ENCODE assay signal across 8 cellular contexts in genomic region chr10:87658858-87659555, GRCh38. TPM values are rescaled to one million over a fixed set of nuclear protein-coding genes. Genes with fewer than 3 reads are reported as not detected.
DNase-seq lines count a peak whose midpoint lies in the region; ATAC-seq and TF ChIP-seq lines count a peak whose summit lies in the region.

No MANE protein-coding gene starts in this region.

- H3K27ac ChIP-seq in adrenal gland (peak overlapping the region in 4 of 5 donors; percentile 82 to 94 (median 90)), left lung (peak overlapping the region; percentile 89), tibial artery (peak overlapping the region; percentile 81 to 88)

- H3K27me3 ChIP-seq in adrenal gland, result no peaks in the 10 kb centered on the region
- peaks cover 0 to 6% of the 10 kb centered on the region in 2 donors for H3K27me3 ChIP-seq in left lung
- H3K27me3 ChIP-seq in tibial artery, result no peaks in the 10 kb centered on the region

- no peak overlapping the region for H3K27ac Mint-ChIP-seq in activated T-cell treated with anti-CD3 and anti-CD28 coated beads, Interleukin-2, amount 50 U/mL, for 72 hours

- H3K9me3 Mint-ChIP-seq in activated T-cell treated with anti-CD3 and anti-CD28 coated beads, Interleukin-2, amount 50 U/mL, for 72 hours, result no peaks in the 10 kb centered on the region

- 59 to 76% (median 63%) methylated on average over 11 to 15 of the region's 15 CpGs for WGBS in adrenal gland, 4 donors

- H3K9me3 ChIP-seq in adrenal gland (replicated peaks in 1 of 3) (no peaks in the 10 kb centered on the region), left lung (no peaks in the 10 kb centered on the region), tibial artery (no peaks in the 10 kb centered on the region)

- peaks cover 56% of the 10 kb centered on the region for H3K27me3 Mint-ChIP-seq in activated T-cell treated with anti-CD3 and anti-CD28 coated beads, Interleukin-2, amount 50 U/mL, for 72 hours (ENCODE audit: low read depth)

- H3K36me3 ChIP-seq in adrenal gland (replicated peaks in 1 of 2), result no peaks in the 10 kb centered on the region
- no peaks in the 10 kb centered on the region for H3K36me3 ChIP-seq in left lung
- no peaks in the 10 kb centered on the region for H3K36me3 ChIP-seq in tibial artery

- peak overlapping the region; percentile 83 to 85 for H3K4me3 Mint-ChIP-seq in activated T-cell treated with anti-CD3 and anti-CD28 coated beads, Interleukin-2, amount 50 U/mL, for 72 hours

- ATAC-seq in activated T-cell treated with anti-CD3 and anti-CD28 coated beads, Interleukin-2, amount 50 U/mL, for 72 hours (replicated peaks in 1 of 2), result no peak
- ATAC-seq in left lung (peak; percentile 21), HG02938 (IDR thresholded peaks at IDR 0.05; ENCODE audit: unreplicated experiment) (no peak)

- no peak for DNase-seq in activated T-cell treated with anti-CD3 and anti-CD28 coated beads, Interleukin-2, amount 50 U/mL, for 72 hours
- DNase-seq in activated T-cell treated with anti-CD3 and anti-CD28 coated beads for 4 hours, result no peak
- DNase-seq in adrenal gland, result peak in 5 of 7 donors; percentile 27 to 45 (median 37)
- peak in 1 of 2 donors; percentile 38 for DNase-seq in left lung
- DNase-seq in tibial artery, result no peak
- DNase-seq in effector CD4-positive, alpha-beta T cell, result no peak
- DNase-seq in dedifferentiated amniotic fluid mesenchymal stem cell (ENCODE audit: extremely low spot score), result no peak

- H3K4me3 ChIP-seq in adrenal gland (peak overlapping the region in 2 of 4 donors; percentile 82 to 84), left lung (peak overlapping the region; percentile 63 to 74), tibial artery (peak overlapping the region; percentile 85 to 96)

- peaks cover 17% of the 10 kb centered on the region for H3K4me1 Mint-ChIP-seq in activated T-cell treated with anti-CD3 and anti-CD28 coated beads, Interleukin-2, amount 50 U/mL, for 72 hours (ENCODE audit: low read depth)

- no peak for TF ChIP-seq CTCF in adrenal gland (IDR thresholded peaks at IDR 0.05)
- no peak for TF ChIP-seq CTCF in left lung (IDR thresholded peaks at IDR 0.05)
- TF ChIP-seq CTCF in tibial artery (IDR thresholded peaks at IDR 0.05), result no peak

- intact Hi-C loops in adrenal gland (cut with DNase I) (loop anchor here (5.0 to 10.0 kb wide), 2 partner anchors 78 to 124 kb away; no protein-coding TSS in a partner anchor), left lung (cut with DNase I) (loop anchor here in 1 of 2 donors (5.0 kb wide), 1 partner anchor 78 kb away; no protein-coding TSS in a partner anchor), tibial artery (cut with DNase I; ENCODE audit: low total_unique reads) (no loop called here)

- H3K4me1 ChIP-seq in adrenal gland (replicated peaks in 1 of 2), result peaks cover 13 to 45% of the 10 kb centered on the region in 2 donors
- H3K4me1 ChIP-seq in left lung, result peaks cover 0 to 41% of the 10 kb centered on the region in 2 donors
- H3K4me1 ChIP-seq in tibial artery, result peaks cover 0 to 39% (median 14%) of the 10 kb centered on the region in 4 donors

- TF ChIP-seq POLR2A in adrenal gland (IDR thresholded peaks at IDR 0.05), result no peak

- no peaks in the 10 kb centered on the region for H3K36me3 Mint-ChIP-seq in activated T-cell treated with anti-CD3 and anti-CD28 coated beads, Interleukin-2, amount 50 U/mL, for 72 hours (ENCODE audit: insufficient read depth in 2 of 2)

RNA-seq across cellular contexts. Expression of gene PAPSS2, which starts 0.7 kb away (rescaled TPM):
- total RNA-seq in activated T-cell treated with anti-CD3 and anti-CD28 coated beads, Interleukin-2, amount 50 U/mL, for 72 hours, result under 1 TPM; 0.53 to 0.69 TPM
- 100 to 1,000 TPM; 182 to 775 (median 243) TPM for total RNA-seq in adrenal gland
- polyA plus RNA-seq in adrenal gland, result 100 to 1,000 TPM in 1 of 3 donors, 10 to 100 TPM in 2; 55.0 to 463 (median 72.3) TPM
- total RNA-seq in left lung, result 100 to 1,000 TPM; 114 to 183 TPM

Comparison
In these comparisons a context has a peak if more than half of its experiments do, and no peak if none do; other contexts are left out.
1. DNase-seq: peak in adrenal gland (5 of 7); none in activated T-cell treated with anti-CD3 and anti-CD28 coated beads, Interleukin-2, amount 50 U/mL, for 72 hours (0 of 2), activated T-cell treated with anti-CD3 and anti-CD28 coated beads for 4 hours (single experiment), tibial artery (0 of 2), effector CD4-positive, alpha-beta T cell (single experiment) and dedifferentiated amniotic fluid mesenchymal stem cell (single experiment).
2. RNA of gene PAPSS2, which starts 0.7 kb away (total RNA-seq): 182 to 775 TPM in adrenal gland and 114 to 183 TPM in left lung; 0.53 to 0.69 TPM in activated T-cell treated with anti-CD3 and anti-CD28 coated beads, Interleukin-2, amount 50 U/mL, for 72 hours; every median in the first group is over 10 times any median in the second.
3. Peak in every context shown above with its lines, with median percentiles within 50 percentile points of each other: H3K27ac ChIP-seq.